In genomic region chr7:28432105-28432504, GRCh38 we compare ENCODE assay signal across 28 cellular contexts. TPM values are rescaled to one million over a fixed set of nuclear protein-coding genes. Genes with fewer than 3 reads are reported as not detected.
DNase-seq lines count a peak whose midpoint lies in the region; ATAC-seq, FAIRE-seq and TF ChIP-seq lines count a peak whose summit lies in the region.
"Had no signal": no experiment of that assay in that cellular context is flagged by ENCODE, and none has a peak within 500 bp of the region (broad histone marks: within the 10 kb centered on the region; RNA-seq: fewer than 3 reads in every experiment).

No MANE protein-coding gene starts in this region.

- no peak overlapping the region for H3K4ac ChIP-seq in H1 (replicated peaks; ENCODE audit: insufficient read length, low read depth, low read length)

- H2BK120ac ChIP-seq in H1 (replicated peaks; ENCODE audit: low read depth, low read length) = no peak overlapping the region

- H3K4me3 ChIP-seq in H1 (ENCODE audit: extremely low read depth in 1 of 4, insufficient read depth in 2 of 4, low read depth in 3 of 4, low read length in 4 of 4) (no peak overlapping the region), gastrocnemius medialis (peak overlapping the region in 3 of 4 donors; percentile 4 to 24 (median 18))
- H3K4me3 ChIP-seq: lung, skin epidermis, upper lobe of right lung had no signal

- H3K4me1 ChIP-seq in H1 (replicated peaks in 1 of 4; ENCODE audit: control insufficient read depth in 3 of 4, insufficient read depth in 4 of 4, low read length in 3 of 4) = peaks cover 0 to 15% (median 5%) of the 10 kb centered on the region in 4 experiments; a peak in 2 of 7 replicates
- peaks cover 8 to 12% of the 10 kb centered on the region in 2 donors for H3K4me1 ChIP-seq in gastrocnemius medialis
- H3K4me1 ChIP-seq: upper lobe of right lung had no signal

- no peak for TF ChIP-seq EP300 in H1 (IDR thresholded peaks at IDR 0.05; ENCODE audit: borderline replicate concordance in 1 of 2, low read depth in 2 of 2, low read length in 2 of 2)

- H4K5ac ChIP-seq in H1 (ENCODE audit: insufficient read length, low read depth, low read length) = no peak overlapping the region

- no peak overlapping the region for H3K4me2 ChIP-seq in H1 (ENCODE audit: insufficient read depth in 1 of 2, low read depth in 2 of 2, low read length in 2 of 2)

- H3K27me3 ChIP-seq in H1 (replicated peaks in 1 of 4; ENCODE audit: control insufficient read depth in 3 of 4, extremely low read depth in 1 of 4, insufficient read depth in 3 of 4, low read length in 3 of 4) (no peaks in the 10 kb centered on the region), gastrocnemius medialis (no peaks in the 10 kb centered on the region)
- H3K27me3 ChIP-seq: upper lobe of right lung had no signal

- no peak overlapping the region for H2BK12ac ChIP-seq in H1 (ENCODE audit: low read depth, low read length)

- no peak for TF ChIP-seq RAD21 in H1 (IDR thresholded peaks at IDR 0.05 in 1 of 2, conservative IDR thresholded peaks at IDR 0.05 in 1 of 2; ENCODE audit: low read depth in 2 of 2, low read length in 2 of 2)

- H3K14ac ChIP-seq in H1 (ENCODE audit: insufficient read length) = no peak overlapping the region

- in situ Hi-C loops in gastrocnemius medialis (cut with MboI; ENCODE audit: low sequenced_read_pairs in 4 of 4) = no loop called here

- no peak overlapping the region for H3K23ac ChIP-seq in H1 (ENCODE audit: insufficient read length)

- CTCF ChIA-PET in H1 (lab: Charles Lee; ENCODE audit: partially characterized antibody) = interaction anchor here (0.6 to 0.9 kb wide), 2 partner anchors 10 to 433 kb away, joined by 3 to 5 read pairs; no protein-coding TSS in a partner anchor

- H3K79me2 ChIP-seq in H1 (ENCODE audit: control insufficient read depth in 1 of 2, insufficient read depth in 2 of 2, low read length in 2 of 2) = no peaks in the 10 kb centered on the region

- no peak overlapping the region for H3K27ac ChIP-seq in H1 (ENCODE audit: low read depth, low read length)
- H3K27ac ChIP-seq in gastrocnemius medialis = peak overlapping the region in 3 of 4 donors; percentile 6 to 49 (median 34)
- H3K27ac ChIP-seq: upper lobe of right lung had no signal

- no peaks in the 10 kb centered on the region for H3K36me3 ChIP-seq in H1 (ENCODE audit: control insufficient read depth in 2 of 4, insufficient read depth in 4 of 4, low read length in 3 of 4)
- H3K36me3 ChIP-seq in gastrocnemius medialis = no peaks in the 10 kb centered on the region
- H3K36me3 ChIP-seq: upper lobe of right lung had no signal

- no peaks in the 10 kb centered on the region for H3K23me2 ChIP-seq in H1 (ENCODE audit: low read depth, low read length)

- peak overlapping the region; percentile 70; the same call in 1 of the 2 replicates for H2AK5ac ChIP-seq in H1 (ENCODE audit: low read depth, low read length)

- intact Hi-C loops in left ventricle myocardium superior (cut with micrococcal nuclease) (no loop called here), gastrocnemius medialis (cut with DNase I; ENCODE audit: low total_unique reads) (no loop called here)

- peak; percentile 71 for ATAC-seq in left ventricle myocardium superior
- peak; percentile 60 to 78 for ATAC-seq in gastrocnemius medialis
- no peak for ATAC-seq in GM19395 (IDR thresholded peaks at IDR 0.05; ENCODE audit: unreplicated experiment)
- ATAC-seq: upper lobe of right lung had no signal

- no peak for TF ChIP-seq CTCF in H1 (IDR thresholded peaks at IDR 0.05; ENCODE audit: control extremely low read depth in 1 of 3, insufficient read depth in 1 of 3, low read depth in 1 of 3, low read length in 3 of 3)
- no peak for TF ChIP-seq CTCF in gastrocnemius medialis (IDR thresholded peaks at IDR 0.05 in 4 of 5, conservative IDR thresholded peaks at IDR 0.05 in 1 of 5)

- FAIRE-seq in H1 (lab: Jason Lieb, UNC) = no peak
- no peak for FAIRE-seq in GM12892 (lab: Jason Lieb, UNC)
- FAIRE-seq: astrocyte, G401.6 had no signal

- no peaks in the 10 kb centered on the region for H4K20me1 ChIP-seq in H1 (replicated peaks in 1 of 2; ENCODE audit: control insufficient read depth in 1 of 2, insufficient read depth in 2 of 2, low read length in 2 of 2)

- H2BK5ac ChIP-seq in H1 (ENCODE audit: low read depth, low read length) = no peak overlapping the region

- no peak overlapping the region for H3K18ac ChIP-seq in H1 (ENCODE audit: extremely low read depth, low read length)

- no peaks in the 10 kb centered on the region for H3K9me3 ChIP-seq in H1 (ENCODE audit: insufficient read depth in 2 of 2, low read depth in 1 of 2, low read length in 1 of 2)
- H3K9me3 ChIP-seq in gastrocnemius medialis = no peaks in the 10 kb centered on the region
- H3K9me3 ChIP-seq: Caco-2, upper lobe of right lung had no signal

- H2BK15ac ChIP-seq in H1 (ENCODE audit: low read length) = no peak overlapping the region

- H4K91ac ChIP-seq in H1 (replicated peaks; ENCODE audit: insufficient read length, low read length) = no peak overlapping the region

- no peak overlapping the region for H4K8ac ChIP-seq in H1 (ENCODE audit: extremely low read depth, insufficient read depth, low read length)

- H3K79me1 ChIP-seq in H1 (ENCODE audit: low read depth, low read length) = no peaks in the 10 kb centered on the region

- no peak overlapping the region for H2AFZ ChIP-seq in H1 (ENCODE audit: low read length)

- TF ChIP-seq POLR2A in H1 (IDR thresholded peaks at IDR 0.05; ENCODE audit: control extremely low read depth in 1 of 2, low read depth in 2 of 2, low read length in 2 of 2) (no peak), gastrocnemius medialis (IDR thresholded peaks at IDR 0.05) (no peak), GM12892 (IDR thresholded peaks at IDR 0.05; ENCODE audit: low read depth, low read length) (no peak)

- no peak overlapping the region; a peak in 1 of 7 replicates for H3K9ac ChIP-seq in H1 (replicated peaks in 1 of 4; ENCODE audit: extremely low read depth in 1 of 4, low read depth in 3 of 4, low read length in 3 of 4)

- 0 out of 2 replicates have a peak overlapping the region, but pooled peaks have one; percentile 73 for H2BK20ac ChIP-seq in H1 (ENCODE audit: low read length)

- POLR2A ChIA-PET in H1 (lab: Charles Lee; ENCODE audit: partially characterized antibody) = interaction anchor here (0.6 kb wide), 1 partner anchor 1251 kb away, joined by 3 read pairs; no protein-coding TSS in a partner anchor

- no peak overlapping the region for H3K56ac ChIP-seq in H1 (replicated peaks; ENCODE audit: insufficient read length, low read depth, low read length)

- DNase-seq in AG20443 (ENCODE audit: low spot score) (peak; percentile 61), H1 (ENCODE audit: low read depth in 1 of 2, low spot score in 2 of 2) (peak in 1 of 2 experiments; percentile 8), left ventricle myocardium superior (no peak), gastrocnemius medialis (peak in 1 of 2 donors; percentile 50), GM12892 (ENCODE audit: insufficient read length) (no peak), AML-193 (lab: John Stamatoyannopoulos, UW) (no peak)
- no peak for DNase-seq in activated effector memory CD4-positive, alpha-beta T cell treated with anti-CD3 and anti-CD28 coated beads, Interleukin-2, amount 50 U/mL, for 16 hours
- DNase-seq: activated CD4-positive, alpha-beta memory T cell treated with anti-CD3 and anti-CD28 coated beads for 36 hours; activated CD4-positive, CD25-positive, alpha-beta regulatory T cell treated with anti-CD3 and anti-CD28 coated beads, Interleukin-2, amount 50 U/mL, for 72 hours; activated CD8-positive, alpha-beta memory T cell treated with anti-CD3 and anti-CD28 coated beads, Interleukin-2, amount 50 U/mL, for 4 hours; activated naive CD4-positive, alpha-beta T cell treated with anti-CD3 and anti-CD28 coated beads, Interleukin-2, amount 50 U/mL, for 16 hours; C1 segment of cervical spinal cord; Caco-2; glutamatergic neuron; KG1; NCI-H1436; NCI-H2107; NCI-H82; posterior cingulate gyrus; RPMI8226; stimulated activated CD4-positive, alpha-beta T cell treated with anti-CD3 and anti-CD28 coated beads, Interleukin-1b, Interleukin-23, amount 100 ng/mL, for 48 hours; upper lobe of right lung had no signal

- WGBS in H1 (ENCODE audit: extremely low coverage in 1 of 2, insufficient coverage in 1 of 2, insufficient read length in 1 of 2, insufficient replicate concordance in 2 of 2, low coverage in 1 of 2, low lambda C conversion rate in 2 of 2, missing lambda C conversion rate in 1 of 2), 2 experiments = 91% methylated on average over 7 of the region's 7 CpGs; no CpG with 5 or more reads in 1 of the 2 experiments

RNA-seq across cellular contexts. Expression of gene CREB5, which starts 19.8 kb away (rescaled TPM):
- 2.6 and 2.7 TPM in 2 replicates for total RNA-seq in H1 (2021; fragmentation: NEBNext Ultra II Directional; extraction: Animal tissue kit (Norgen Biotek cat#: 25700))
- 2.4 and 4.4 TPM in 2 replicates for polyA plus RNA-seq in H1 (2011; rRNA removed)
- 2.0 TPM for polyA plus RNA-seq in H1 (2011; cell fraction: cytosol; rRNA removed)
- polyA plus RNA-seq in H1 (2011; cell fraction: nucleus; rRNA removed) = 4.6 TPM
- polyA plus RNA-seq in H1 (2012, experiment 1 of 2) = 0.23 to 1.2 TPM (median 1.0 TPM) in 4 replicates
- 0.29 TPM for polyA plus RNA-seq in H1 (2012, experiment 2 of 2)
- 3.0 TPM for polyA plus RNA-seq in H1 (2013, experiment 1 of 2)
- 2.4 TPM for polyA plus RNA-seq in H1 (2013, experiment 2 of 2)
- 2.3 and 3.2 TPM in 2 replicates for polyA minus RNA-seq in H1 (2011; rRNA and poly(A)+ RNA removed)
- 1.5 TPM for polyA minus RNA-seq in H1 (2011; cell fraction: cytosol; rRNA and poly(A)+ RNA removed)
- polyA minus RNA-seq in H1 (2011; cell fraction: nucleus; rRNA and poly(A)+ RNA removed) = 12.9 TPM
- total RNA-seq in left ventricle myocardium superior (4.5 TPM), gastrocnemius medialis (10 to 100 TPM in 1 of 4 donors, 1 to 10 TPM in 2, under 1 TPM in 1; 0.90 to 10.1 (median 4.9) TPM)
- polyA plus RNA-seq in GM12892 (2012; ENCODE audit: missing spikeins) = 13.6 TPM
- total RNA-seq: T-helper 1 cell treated with Interleukin-12 subunit alpha and Interleukin-12 subunit beta and Interleukin-4 antibody, amounts not matched to agents 30 ng/mL and 1 ng/mL, for 36 hours had no signal

Comparison
In these comparisons a context has a peak if more than half of its experiments do, and no peak if none do; other contexts are left out.
1. H3K4me3 ChIP-seq: peak in gastrocnemius medialis (3 of 4); none in H1 (0 of 4).